8 cellular contexts compared by ENCODE assay signal in the genomic region with DNA sequence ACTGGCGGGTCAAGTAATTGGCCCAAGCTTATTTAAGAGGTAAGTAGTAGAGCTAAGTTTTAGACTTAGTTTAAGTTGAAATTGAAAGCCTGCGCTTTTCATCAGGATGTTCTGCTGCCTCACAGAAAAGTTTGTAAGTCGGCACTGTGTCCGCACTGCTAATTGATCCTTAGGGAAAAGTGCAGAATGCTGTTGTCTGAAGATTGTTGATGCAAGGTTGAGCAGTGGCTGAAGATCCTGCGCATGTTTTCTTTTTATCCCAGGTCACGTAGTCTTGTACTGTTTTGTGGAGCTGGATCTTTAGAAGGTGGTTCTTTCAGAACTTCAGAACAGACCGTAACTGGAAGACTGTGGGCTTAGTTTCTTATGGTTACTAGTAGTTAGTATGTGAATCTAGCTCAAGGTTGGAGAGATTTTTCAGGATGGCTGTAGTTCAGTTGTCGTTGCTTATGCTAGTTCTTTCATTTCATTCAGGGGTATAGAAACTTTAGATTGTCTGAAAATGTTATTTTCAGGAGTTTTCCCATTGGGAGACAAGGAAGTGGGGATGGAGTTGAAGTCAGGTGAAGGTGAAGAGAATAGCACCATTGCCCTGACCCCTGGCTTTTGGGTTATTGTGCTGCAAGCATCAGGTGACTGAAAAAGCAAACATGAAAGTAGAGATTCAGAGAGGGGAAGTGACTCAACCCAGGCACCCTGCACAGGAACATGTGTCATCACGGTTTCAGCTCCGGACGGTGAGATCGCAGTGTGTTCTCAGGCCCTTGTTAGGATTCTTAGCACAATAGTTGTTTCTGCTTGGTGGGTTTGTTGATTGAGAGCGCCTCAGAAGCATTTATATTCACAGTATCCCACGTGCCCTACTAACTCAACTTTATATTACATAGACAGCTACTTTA. TPM values are rescaled to one million over a fixed set of nuclear protein-coding genes. Genes with fewer than 3 reads are reported as not detected.
A peak's percentile ranks its signal among the peaks of the same experiment; 100 is the strongest.
DNase-seq lines count a peak whose midpoint lies in the region; ATAC-seq and TF ChIP-seq lines count a peak whose summit lies in the region.

No MANE protein-coding gene starts in this region.

- H3K27me3 Mint-ChIP-seq in activated CD8-positive, alpha-beta memory T cell treated with anti-CD3 and anti-CD28 coated beads, Interleukin-2, amount 10 ng/mL, durations not matched to agents 7 days and 5 days = no peaks in the 10 kb centered on the region

- no peak for TF ChIP-seq CTCF in tibial artery (IDR thresholded peaks at IDR 0.05)

- DNase-seq in NCI-H345 (lab: John Stamatoyannopoulos, UW) (peak; percentile 17), NCI-H345 treated with DMSO at 0.1 percent for 48 hours (lab: John Stamatoyannopoulos, UW; ENCODE audit: unreplicated experiment) (no peak), NCI-H748 treated with DMSO at 0.1 percent for 48 hours (lab: John Stamatoyannopoulos, UW) (peak; percentile 19), fibroblast of gingiva (ENCODE audit: low read depth) (peak; percentile 56), non-pigmented ciliary epithelial cell (ENCODE audit: low read depth) (peak; percentile 91), tibial artery (peak; percentile 70 to 78)
- peak; percentile 92 for DNase-seq in activated CD8-positive, alpha-beta memory T cell treated with anti-CD3 and anti-CD28 coated beads, Interleukin-2, amount 10 ng/mL, durations not matched to agents 7 days and 5 days

- no peaks in the 10 kb centered on the region for H3K36me3 ChIP-seq in tibial artery

- peak; percentile 91 for ATAC-seq in HG02970 (IDR thresholded peaks at IDR 0.05; ENCODE audit: low FRiP score, unreplicated experiment)
- peak; percentile 99 for ATAC-seq in activated CD8-positive, alpha-beta memory T cell treated with anti-CD3 and anti-CD28 coated beads, Interleukin-2, amount 10 ng/mL, durations not matched to agents 7 days and 5 days

- peaks cover 74% of the 10 kb centered on the region for H3K4me1 Mint-ChIP-seq in activated CD8-positive, alpha-beta memory T cell treated with anti-CD3 and anti-CD28 coated beads, Interleukin-2, amount 10 ng/mL, durations not matched to agents 7 days and 5 days

- peaks cover 28% of the 10 kb centered on the region for H3K36me3 Mint-ChIP-seq in activated CD8-positive, alpha-beta memory T cell treated with anti-CD3 and anti-CD28 coated beads, Interleukin-2, amount 10 ng/mL, durations not matched to agents 7 days and 5 days

- H3K9me3 Mint-ChIP-seq in activated CD8-positive, alpha-beta memory T cell treated with anti-CD3 and anti-CD28 coated beads, Interleukin-2, amount 10 ng/mL, durations not matched to agents 7 days and 5 days (ENCODE audit: low read depth) = no peaks in the 10 kb centered on the region

- H3K4me3 ChIP-seq in tibial artery = no peak overlapping the region

- intact Hi-C loops in tibial artery (cut with DNase I; ENCODE audit: low total_unique reads) = loop anchor here (10.0 kb wide), 1 partner anchor 118 kb away; no protein-coding TSS in a partner anchor

- H3K9me3 ChIP-seq in tibial artery = no peaks in the 10 kb centered on the region

- CTCF ChIA-PET in activated CD8-positive, alpha-beta memory T cell treated with anti-CD3 and anti-CD28 coated beads, Interleukin-2, amount 10 ng/mL, durations not matched to agents 7 days and 5 days (lab: Charles Lee) = interaction anchor here (0.8 to 7.7 kb wide), 33 partner anchors 9 to 373 kb away, joined by 3 to 136 read pairs (median 4); a partner anchor contains a TSS

- peaks cover 0 to 21% (median 3%) of the 10 kb centered on the region in 4 donors for H3K4me1 ChIP-seq in tibial artery

- peak overlapping the region; percentile 86 for H3K27ac Mint-ChIP-seq in activated CD8-positive, alpha-beta memory T cell treated with anti-CD3 and anti-CD28 coated beads, Interleukin-2, amount 10 ng/mL, durations not matched to agents 7 days and 5 days

- H3K27me3 ChIP-seq in tibial artery = no peaks in the 10 kb centered on the region

- H3K27ac ChIP-seq in tibial artery = no peak overlapping the region

- peak overlapping the region; percentile 21 for H3K4me3 Mint-ChIP-seq in activated CD8-positive, alpha-beta memory T cell treated with anti-CD3 and anti-CD28 coated beads, Interleukin-2, amount 10 ng/mL, durations not matched to agents 7 days and 5 days

RNA-seq across cellular contexts. Expression of a gene that starts 32.8 kb away (rescaled TPM):
- 100 to 1,000 TPM; 150 to 172 TPM for total RNA-seq in activated CD8-positive, alpha-beta memory T cell treated with anti-CD3 and anti-CD28 coated beads, Interleukin-2, amount 10 ng/mL, durations not matched to agents 7 days and 5 days
